Comparison of ENCODE assay signal across 8 cellular contexts in genomic region chr2:213151437-213152064, GRCh38. TPM values are rescaled to one million over a fixed set of nuclear protein-coding genes. Genes with fewer than 3 reads are reported as not detected.
DNase-seq lines count a peak whose midpoint lies in the region; ATAC-seq and TF ChIP-seq lines count a peak whose summit lies in the region.

Gene IKZF2 (minus strand): TSS chr2:213151612. CDS start chr2:213148629, 2,983 bp downstream.

- ATAC-seq in HG02840 (IDR thresholded peaks at IDR 0.05; ENCODE audit: low FRiP score, unreplicated experiment) (peak; percentile 68), sciatic nerve (peak; percentile 91)

- intact Hi-C loops in sciatic nerve (cut with DNase I), result loop anchor here (5.0 kb wide), 1 partner anchor 464 kb away; no protein-coding TSS in a partner anchor

- peak within 1 kb of the TSS; percentile 79 for H3K4me3 ChIP-seq in astrocyte of the spinal cord (ENCODE audit: low read depth, low read length)

- peak; percentile 55 for TF ChIP-seq POLR2A in GM15510 (IDR thresholded peaks at IDR 0.05; ENCODE audit: borderline replicate concordance, extremely low read depth, insufficient read length)

- in situ Hi-C loops in astrocyte of the spinal cord (cut with HindIII; ENCODE audit: low sequenced_read_pairs), result no loop called here

- DNase-seq in NCI-H146 (lab: John Stamatoyannopoulos, UW) (peak; percentile 76), T-helper 22 cell (ENCODE audit: low read depth) (peak; percentile 50), astrocyte of the spinal cord (ENCODE audit: low read depth, low spot score) (peak; percentile 94), iPS DF 19.7 (ENCODE audit: low read depth, low spot score) (peak; percentile 63), sciatic nerve (ENCODE audit: low spot score) (peak; percentile 86)
- no peak for DNase-seq in NK-92 treated with Interleukin-12 subunit alpha and Interleukin-12 subunit beta, amount 100 ng/mL, for 24 hours (lab: John Stamatoyannopoulos, UW)

- TF ChIP-seq CTCF in astrocyte of the spinal cord (IDR thresholded peaks at IDR 0.05; ENCODE audit: low read depth, low read length), result no peak

RNA-seq across cellular contexts. Expression of gene IKZF2, which starts in this region (rescaled TPM):
- 22.1 TPM for total RNA-seq in sciatic nerve
